9 cellular contexts compared by ENCODE assay signal in genomic region chr12:106682594-106683234, GRCh38.
A peak's percentile ranks its signal among the peaks of the same experiment; 100 is the strongest.
DNase-seq lines count a peak whose midpoint lies in the region; ATAC-seq and TF ChIP-seq lines count a peak whose summit lies in the region.
"Had no signal": no experiment of that assay in that cellular context is flagged by ENCODE, and none has a peak within 500 bp of the region (broad histone marks: within the 10 kb centered on the region; RNA-seq: fewer than 3 reads in every experiment).

No MANE protein-coding gene starts in this region.

- H3K9me3 Mint-ChIP-seq in stimulated activated naive CD8-positive, alpha-beta T cell treated with anti-CD3 and anti-CD28 coated beads, Interleukin-15, amount 100 ng/mL, for 72 hours, result no peaks in the 10 kb centered on the region

- no TSS peak for BruUV-seq in Panc1 (replicated peaks; lab: Mats Ljungman, UMichigan)

- DNase-seq in Right ventricle myocardium inferior (ENCODE audit: missing footprints), result no peak
- DNase-seq in cardiac septum (ENCODE audit: low spot score), result no peak
- no peak for DNase-seq in Panc1 (ENCODE audit: low read depth, low spot score)
- peak; percentile 51 for DNase-seq in fibroblast of the aortic adventitia (ENCODE audit: low read depth)
- no peak for DNase-seq in stimulated activated naive CD8-positive, alpha-beta T cell treated with anti-CD3 and anti-CD28 coated beads, Interleukin-15, amount 100 ng/mL, for 72 hours
- DNase-seq in NCI-H146 treated with DMSO at 0.1 percent for 48 hours (lab: John Stamatoyannopoulos, UW; ENCODE audit: unreplicated experiment), result no peak
- DNase-seq in coronary artery (ENCODE audit: low spot score), result no peak

- CTCF ChIA-PET in Panc1 (lab: Charles Lee), result no interaction called here

- ATAC-seq in Right ventricle myocardium inferior, result peak; percentile 37
- no peak for ATAC-seq in Panc1
- ATAC-seq in stimulated activated naive CD8-positive, alpha-beta T cell treated with anti-CD3 and anti-CD28 coated beads, Interleukin-15, amount 100 ng/mL, for 72 hours, result peak; percentile 74
- ATAC-seq in GM21515 (IDR thresholded peaks at IDR 0.05; ENCODE audit: unreplicated experiment), result no peak

- POLR2A ChIA-PET in Panc1 (lab: Charles Lee), result no interaction called here

- H3K4me3 ChIP-seq in Panc1 (ENCODE audit: low read depth in 2 of 2, low read length in 2 of 2) (no peak overlapping the region), fibroblast of the aortic adventitia (ENCODE audit: low read depth, low read length) (no peak overlapping the region), coronary artery (no peak overlapping the region)
- H3K4me3 ChIP-seq: BLaER1 treated with 17β-estradiol and CSF1 and Interleukin-3, amounts not matched to agents 10 nM and 100 nM had no signal

- no peaks in the 10 kb centered on the region for H3K4me1 Mint-ChIP-seq in stimulated activated naive CD8-positive, alpha-beta T cell treated with anti-CD3 and anti-CD28 coated beads, Interleukin-15, amount 100 ng/mL, for 72 hours

- H3K27ac ChIP-seq in Panc1 (ENCODE audit: low read length), result no peak overlapping the region
- H3K27ac ChIP-seq in coronary artery, result no peak overlapping the region
- H3K27ac ChIP-seq: BLaER1 treated with 17β-estradiol and CSF1 and Interleukin-3, amounts not matched to agents 10 nM and 100 nM had no signal

- no peak overlapping the region for H3K27ac Mint-ChIP-seq in stimulated activated naive CD8-positive, alpha-beta T cell treated with anti-CD3 and anti-CD28 coated beads, Interleukin-15, amount 100 ng/mL, for 72 hours

- H3K27me3 ChIP-seq in Panc1 (ENCODE audit: control insufficient read depth, insufficient read depth, low read length), result no peaks in the 10 kb centered on the region; the same call in 1 of the 2 replicates
- H3K27me3 ChIP-seq: BLaER1 treated with 17β-estradiol and CSF1 and Interleukin-3, amounts not matched to agents 10 nM and 100 nM had no signal

- no peaks in the 10 kb centered on the region for H3K4me1 ChIP-seq in Panc1 (ENCODE audit: control insufficient read depth, insufficient read depth, low read length)
- H3K4me1 ChIP-seq: BLaER1 treated with 17β-estradiol and CSF1 and Interleukin-3, amounts not matched to agents 10 nM and 100 nM had no signal

- no peak overlapping the region for H3K4me3 Mint-ChIP-seq in stimulated activated naive CD8-positive, alpha-beta T cell treated with anti-CD3 and anti-CD28 coated beads, Interleukin-15, amount 100 ng/mL, for 72 hours

- no peaks in the 10 kb centered on the region for H3K27me3 Mint-ChIP-seq in stimulated activated naive CD8-positive, alpha-beta T cell treated with anti-CD3 and anti-CD28 coated beads, Interleukin-15, amount 100 ng/mL, for 72 hours

- no peaks in the 10 kb centered on the region for H3K9me3 ChIP-seq in Panc1 (ENCODE audit: control insufficient read depth, insufficient read depth, low read depth, low read length)
- H3K9me3 ChIP-seq: BLaER1 treated with 17β-estradiol and CSF1 and Interleukin-3, amounts not matched to agents 10 nM and 100 nM had no signal

- no peaks in the 10 kb centered on the region for H3K36me3 ChIP-seq in Panc1 (ENCODE audit: control insufficient read depth, insufficient read depth, low read length)
- H3K36me3 ChIP-seq: BLaER1 treated with 17β-estradiol and CSF1 and Interleukin-3, amounts not matched to agents 10 nM and 100 nM had no signal

- in situ Hi-C loops in Panc1 (cut with HindIII; ENCODE audit: low pct_unique_long_range_greater_than_20kb, low sequenced_read_pairs), result no loop called here

- intact Hi-C loops in Right ventricle myocardium inferior (cut with DNase I) (loop anchor here (10.0 kb wide), 1 partner anchor 162 kb away; no protein-coding TSS in a partner anchor), cardiac septum (cut with DNase I) (loop anchor here (5.0 kb wide), 1 partner anchor 160 kb away; no protein-coding TSS in a partner anchor), Panc1 (cut with micrococcal nuclease; ENCODE audit: unreplicated experiment) (no loop called here)

- TF ChIP-seq CTCF in Panc1 (IDR thresholded peaks at IDR 0.05) (peak; percentile 22; the same call in 1 of the 2 replicates), fibroblast of the aortic adventitia (IDR thresholded peaks at IDR 0.05; ENCODE audit: insufficient read depth, low read length) (peak; percentile 45), coronary artery (IDR thresholded peaks at IDR 0.05) (no peak)

Comparison
In these comparisons a context has a peak if more than half of its experiments do, and no peak if none do; other contexts are left out.
1. ATAC-seq: peak in Right ventricle myocardium inferior (single experiment) and stimulated activated naive CD8-positive, alpha-beta T cell treated with anti-CD3 and anti-CD28 coated beads, Interleukin-15, amount 100 ng/mL, for 72 hours (single experiment); none in Panc1 (single experiment) and GM21515 (single experiment).